Comparison of ENCODE assay signal across 12 cellular contexts in the genomic region with DNA sequence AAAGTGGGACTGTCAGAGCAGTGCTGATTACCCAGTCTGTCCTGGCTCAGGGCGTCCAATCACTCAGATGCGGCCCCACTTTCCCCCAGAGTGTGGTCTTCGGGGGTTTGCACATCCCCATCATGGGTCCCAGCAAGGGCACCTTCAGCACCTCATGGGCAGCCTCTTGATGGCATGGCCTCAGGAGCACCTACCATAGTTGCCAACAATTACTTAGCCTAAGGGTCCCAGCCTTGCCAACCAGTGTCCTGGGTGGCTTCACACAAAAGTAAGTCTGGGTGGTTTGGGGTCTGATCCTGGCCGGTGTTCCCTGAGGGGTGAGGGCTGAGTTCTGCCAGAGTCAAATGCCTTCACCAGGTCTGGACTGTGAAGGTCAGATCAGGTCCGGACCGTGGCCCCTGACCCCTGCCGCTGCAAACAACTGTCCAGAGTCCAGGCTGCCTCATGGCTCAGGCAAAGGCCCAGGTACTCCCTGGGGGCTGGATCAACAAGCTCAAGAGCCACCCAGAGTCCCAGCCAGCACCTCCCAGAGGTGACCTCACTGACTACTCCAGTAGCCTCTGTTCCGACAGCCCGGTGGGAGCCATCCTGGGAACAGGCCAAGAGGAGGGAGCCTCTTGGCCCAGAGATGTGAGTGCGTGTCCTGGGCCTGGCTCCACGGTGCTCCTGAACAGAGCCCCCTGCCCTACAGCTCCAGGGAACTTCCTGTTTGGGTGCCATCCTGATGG.
"Had no signal": no experiment of that assay in that cellular context is flagged by ENCODE, and none has a peak within 500 bp of the region (broad histone marks: within the 10 kb centered on the region; RNA-seq: fewer than 3 reads in every experiment).

No MANE protein-coding gene starts in this region.

- H3K4me2 ChIP-seq: SK-N-SH had no signal

- H3K27ac Mint-ChIP-seq: activated B cell treated with CpG ODN at 0.5 μM for 24 hours; memory B cell; T-helper 1 cell treated with Interleukin-12 subunit alpha and Interleukin-12 subunit beta and Interleukin-4 antibody, amounts not matched to agents 30 μg/mL and 1 μg/mL, for 36 hours had no signal

- H3K27me3 ChIP-seq: pancreas had no signal

- H3K36me3 Mint-ChIP-seq: brain, memory B cell had no signal

- H3K4me1 Mint-ChIP-seq: memory B cell had no signal

- H3K9ac ChIP-seq: SK-N-SH had no signal

- FAIRE-seq: endometrium, pancreas had no signal

- H3K27ac ChIP-seq: pancreas, skin epidermis had no signal

- H3K4me3 Mint-ChIP-seq: activated B cell treated with CpG ODN at 0.5 μM for 24 hours; brain; memory B cell; T-helper 1 cell treated with Interleukin-12 subunit alpha and Interleukin-12 subunit beta and Interleukin-4 antibody, amounts not matched to agents 30 μg/mL and 1 μg/mL, for 36 hours had no signal

- H3K36me3 ChIP-seq: esophagus squamous epithelium, pancreas had no signal

- DNase-seq: activated B cell treated with CpG ODN at 0.5 μM for 24 hours; activated naive CD4-positive, alpha-beta T cell treated with anti-CD3 and anti-CD28 coated beads, Interleukin-2, amount 50 U/mL, for 16 hours; activated T-cell treated with anti-CD3 and anti-CD28 coated beads, Interleukin-2, amount 50 U/mL, for 1 hour; esophagus squamous epithelium; pancreas; SK-N-SH; trophoblast cell had no signal

- H3K9me3 ChIP-seq: esophagus squamous epithelium, pancreas, SK-N-SH had no signal

- H3K4me3 ChIP-seq: esophagus squamous epithelium, pancreas, skin epidermis had no signal

- H3K9me3 Mint-ChIP-seq: brain; T-helper 1 cell treated with Interleukin-12 subunit alpha and Interleukin-12 subunit beta and Interleukin-4 antibody, amounts not matched to agents 30 μg/mL and 1 μg/mL, for 36 hours had no signal

- H3K4me1 ChIP-seq: pancreas had no signal

- ATAC-seq: pancreas had no signal
